In genomic region chr9:37056086-37056485, GRCh38 we compare ENCODE assay signal across 39 cellular contexts. TPM values are rescaled to one million over a fixed set of nuclear protein-coding genes. Genes with fewer than 3 reads are reported as not detected.
"Had no signal": no experiment of that assay in that cellular context is flagged by ENCODE, and none has a peak within 500 bp of the region (broad histone marks: within the 10 kb centered on the region; RNA-seq: fewer than 3 reads in every experiment).

No MANE protein-coding gene starts in this region.

- H3K4me2 ChIP-seq: KMS-11 had no signal

- H3K4me3 ChIP-seq: MG63 had no signal

- H3K36me3 ChIP-seq: MG63 had no signal

- H3K9me3 ChIP-seq: MG63 had no signal

- H3K27me3 ChIP-seq: MG63 had no signal

- DNase-seq: Karpas-422, Kasumi-1, MG63, MM.1S, MV-4-11, NCI-H1048, NCI-H1092, NCI-H1092 treated with DMSO at 0.1 percent for 48 hours, NCI-H1105, NCI-H1105 treated with DMSO at 0.1 percent for 48 hours, NCI-H1417, NCI-H1436, NCI-H1436 treated with DMSO at 0.1 percent for 48 hours, NCI-H146, NCI-H1694, NCI-H1694 treated with DMSO at 0.1 percent for 48 hours, NCI-H187, NCI-H187 treated with DMSO at 0.1 percent for 48 hours, NCI-H1930, NCI-H2029, NCI-H2029 treated with DMSO at 0.1 percent for 48 hours, NCI-H2081, NCI-H2081 treated with DMSO at 0.1 percent for 48 hours, NCI-H2107, NCI-H2171, NCI-H2171 treated with DMSO at 0.1 percent for 48 hours, NCI-H2227 treated with DMSO at 0.1 percent for 48 hours, NCI-H226, NCI-H345, NCI-H446, NCI-H446 treated with DMSO at 0.1 percent for 48 hours, NCI-H510A, NCI-H510A treated with DMSO at 0.1 percent for 48 hours, NCI-H524 had no signal

- H3K27ac ChIP-seq: KMS-11 had no signal

- H3K9ac ChIP-seq: KMS-11 had no signal

RNA-seq across cellular contexts. Expression of gene PAX5, which starts 22.0 kb away (rescaled TPM):
- total RNA-seq: LHCN-M2, M059J, MCF 10A, NCI-H460 had no signal
